Comparison of ENCODE assay signal across 29 cellular contexts in genomic region chr22:39719559-39720450, GRCh38.
DNase-seq lines count a peak whose midpoint lies in the region; ATAC-seq and TF ChIP-seq lines count a peak whose summit lies in the region.
"Had no signal": no experiment of that assay in that cellular context is flagged by ENCODE, and none has a peak within 500 bp of the region (broad histone marks: within the 10 kb centered on the region; RNA-seq: fewer than 3 reads in every experiment).

No MANE protein-coding gene starts in this region.

- H3K27me3 ChIP-seq in upper lobe of right lung (no peaks in the 10 kb centered on the region), upper lobe of left lung (no peaks in the 10 kb centered on the region)
- H3K27me3 ChIP-seq: body of pancreas, dorsolateral prefrontal cortex, pancreas, testis, vagina had no signal

- TF ChIP-seq EP300 in upper lobe of left lung (IDR thresholded peaks at IDR 0.05) = no peak

- no peak overlapping the region for H3K27ac ChIP-seq in upper lobe of right lung
- H3K27ac ChIP-seq in upper lobe of left lung = no peak overlapping the region
- H3K27ac ChIP-seq: body of pancreas, dorsolateral prefrontal cortex, heart right ventricle, pancreas, skin epidermis, vagina had no signal

- no peak for TF ChIP-seq POLR2A in upper lobe of left lung (IDR thresholded peaks at IDR 0.05)

- no peaks in the 10 kb centered on the region for H3K9me3 Mint-ChIP-seq in activated naive CD4-positive, alpha-beta T cell treated with anti-CD3 and anti-CD28 coated beads for 36 hours
- no peaks in the 10 kb centered on the region for H3K9me3 Mint-ChIP-seq in natural killer cell
- H3K9me3 Mint-ChIP-seq: activated CD8-positive, alpha-beta T cell treated with anti-CD3 and anti-CD28 coated beads for 36 hours; CD4-positive, alpha-beta memory T cell; nephron progenitor cell had no signal

- 64 to 70% methylated on average over 14 to 15 of the region's 15 CpGs for whole genome bisulfite sequencing in upper lobe of left lung, 2 donors

- no peak overlapping the region for H3K4me3 Mint-ChIP-seq in activated naive CD4-positive, alpha-beta T cell treated with anti-CD3 and anti-CD28 coated beads for 36 hours
- H3K4me3 Mint-ChIP-seq in natural killer cell = peak overlapping the region; percentile 37
- H3K4me3 Mint-ChIP-seq: activated CD8-positive, alpha-beta T cell treated with anti-CD3 and anti-CD28 coated beads for 36 hours; nephron progenitor cell had no signal

- peak; percentile 3 for DNase-seq in activated naive CD4-positive, alpha-beta T cell treated with anti-CD3 and anti-CD28 coated beads for 36 hours
- DNase-seq in activated naive CD4-positive, alpha-beta T cell (lab: John Stamatoyannopoulos, UW) = no peak
- DNase-seq in astrocyte of the spinal cord (ENCODE audit: low read depth, low spot score) (peak; percentile 2), natural killer cell (no peak), upper lobe of right lung (peak; percentile 37), upper lobe of left lung (no peak)
- DNase-seq: activated CD8-positive, alpha-beta T cell treated with anti-CD3 and anti-CD28 coated beads for 36 hours; activated gamma-delta T cell treated with Interleukin-2 at 50 U/mL for 16 hours; AML-193; body of pancreas; CD4-positive, alpha-beta memory T cell; foreskin melanocyte; heart right ventricle; KG1; kidney glomerular epithelial cell; MM.1S; NCI-H1105 treated with DMSO at 0.1 percent for 48 hours; NCI-H2029; NCI-H524; nephron progenitor cell; stimulated activated naive CD8-positive, alpha-beta T cell treated with anti-CD3 and anti-CD28 coated beads, Interleukin-15, Interleukin-2, amounts not matched to agents 100 U/mL and 50 U/mL, for 24 hours; testis had no signal

- H3K27ac Mint-ChIP-seq in activated naive CD4-positive, alpha-beta T cell treated with anti-CD3 and anti-CD28 coated beads for 36 hours = no peak overlapping the region
- peak overlapping the region in 1 of 2 donors; percentile 60 for H3K27ac Mint-ChIP-seq in natural killer cell
- H3K27ac Mint-ChIP-seq: activated CD8-positive, alpha-beta T cell treated with anti-CD3 and anti-CD28 coated beads for 36 hours; CD4-positive, alpha-beta memory T cell; nephron progenitor cell had no signal

- H3K4me1 Mint-ChIP-seq in activated naive CD4-positive, alpha-beta T cell treated with anti-CD3 and anti-CD28 coated beads for 36 hours (ENCODE audit: low read depth) = peaks cover 3% of the 10 kb centered on the region
- H3K4me1 Mint-ChIP-seq in natural killer cell = peaks cover 12 to 15% of the 10 kb centered on the region in 2 donors

- no peaks in the 10 kb centered on the region for H3K9me3 ChIP-seq in upper lobe of right lung
- no peaks in the 10 kb centered on the region for H3K9me3 ChIP-seq in upper lobe of left lung
- H3K9me3 ChIP-seq: body of pancreas, heart right ventricle, pancreas, testis, vagina had no signal

- H3K36me3 ChIP-seq in upper lobe of right lung (no peaks in the 10 kb centered on the region), upper lobe of left lung (no peaks in the 10 kb centered on the region)
- H3K36me3 ChIP-seq: heart right ventricle, pancreas, vagina had no signal

- H3K36me3 Mint-ChIP-seq in activated naive CD4-positive, alpha-beta T cell treated with anti-CD3 and anti-CD28 coated beads for 36 hours (ENCODE audit: low read depth) = no peaks in the 10 kb centered on the region
- no peaks in the 10 kb centered on the region for H3K36me3 Mint-ChIP-seq in natural killer cell
- H3K36me3 Mint-ChIP-seq: CD4-positive, alpha-beta memory T cell had no signal

- ATAC-seq in natural killer cell = peak; percentile 66 to 90 (median 76)
- ATAC-seq in upper lobe of right lung = no peak
- ATAC-seq in upper lobe of left lung (ENCODE audit: low FRiP score in 2 of 2) = no peak
- ATAC-seq in HG03571 (IDR thresholded peaks at IDR 0.05; ENCODE audit: unreplicated experiment) = no peak
- ATAC-seq in GM18867 (IDR thresholded peaks at IDR 0.05; ENCODE audit: unreplicated experiment) = no peak
- ATAC-seq: activated CD8-positive, alpha-beta T cell treated with anti-CD3 and anti-CD28 coated beads for 36 hours; body of pancreas; heart right ventricle; pancreas; stimulated activated naive CD8-positive, alpha-beta T cell treated with anti-CD3 and anti-CD28 coated beads, Interleukin-15, Interleukin-2, amounts not matched to agents 100 U/mL and 50 U/mL, for 24 hours had no signal

- TF ChIP-seq CTCF in astrocyte of the spinal cord (IDR thresholded peaks at IDR 0.05; ENCODE audit: low read depth, low read length) (no peak), natural killer cell (IDR thresholded peaks at IDR 0.05) (no peak), upper lobe of right lung (IDR thresholded peaks at IDR 0.05) (no peak), upper lobe of left lung (IDR thresholded peaks at IDR 0.05) (no peak)

- H3K27me3 Mint-ChIP-seq in activated naive CD4-positive, alpha-beta T cell treated with anti-CD3 and anti-CD28 coated beads for 36 hours (ENCODE audit: low read depth) = no peaks in the 10 kb centered on the region
- H3K27me3 Mint-ChIP-seq in natural killer cell (ENCODE audit: low read depth in 2 of 2) = peaks cover 0 to 9% of the 10 kb centered on the region in 2 donors
- H3K27me3 Mint-ChIP-seq: activated CD8-positive, alpha-beta T cell treated with anti-CD3 and anti-CD28 coated beads for 36 hours; CD4-positive, alpha-beta memory T cell had no signal

- H3K4me3 ChIP-seq in astrocyte of the spinal cord (ENCODE audit: low read depth, low read length) (no peak overlapping the region), upper lobe of right lung (no peak overlapping the region), upper lobe of left lung (no peak overlapping the region)
- H3K4me3 ChIP-seq: body of pancreas, dorsolateral prefrontal cortex, heart right ventricle, lung, pancreas, skin epidermis, testis, vagina had no signal

- in situ Hi-C loops in astrocyte of the spinal cord (cut with HindIII; ENCODE audit: low sequenced_read_pairs) = no loop called here

- H3K4me1 ChIP-seq in upper lobe of right lung = no peaks in the 10 kb centered on the region
- no peaks in the 10 kb centered on the region for H3K4me1 ChIP-seq in upper lobe of left lung
- H3K4me1 ChIP-seq: body of pancreas, pancreas, vagina had no signal

- CTCF ChIA-PET in activated naive CD4-positive, alpha-beta T cell treated with anti-CD3 and anti-CD28 coated beads for 36 hours (lab: Charles Lee) = no interaction called here

- intact Hi-C loops in activated naive CD4-positive, alpha-beta T cell treated with anti-CD3 and anti-CD28 coated beads for 36 hours (cut with micrococcal nuclease) = no loop called here
- intact Hi-C loops in natural killer cell (cut with micrococcal nuclease) (no loop called here), upper lobe of right lung (cut with DNase I) (no loop called here)

Comparison
In these comparisons a context has a peak if more than half of its experiments do, and no peak if none do; other contexts are left out.
1. DNase-seq: peak in activated naive CD4-positive, alpha-beta T cell treated with anti-CD3 and anti-CD28 coated beads for 36 hours (single experiment), astrocyte of the spinal cord (single experiment) and upper lobe of right lung (single experiment); none in activated naive CD4-positive, alpha-beta T cell (0 of 4), natural killer cell (single experiment) and upper lobe of left lung (0 of 2).
2. ATAC-seq: peak in natural killer cell (3 of 3); none in upper lobe of right lung (single experiment), upper lobe of left lung (0 of 2), HG03571 (single experiment) and GM18867 (single experiment).